ENCODE assay signal across 1 cellular context in genomic region chr15:49863431-49864205, GRCh38.
TF ChIP-seq lines count a peak whose summit lies in the region.

No MANE protein-coding gene starts in this region.

TF ChIP-seq in GM23338, 12 proteins besides CTCF, POLR2A, EP300 and RAD21 (continued from another document):
- TF ChIP-seq, protein P1, sequence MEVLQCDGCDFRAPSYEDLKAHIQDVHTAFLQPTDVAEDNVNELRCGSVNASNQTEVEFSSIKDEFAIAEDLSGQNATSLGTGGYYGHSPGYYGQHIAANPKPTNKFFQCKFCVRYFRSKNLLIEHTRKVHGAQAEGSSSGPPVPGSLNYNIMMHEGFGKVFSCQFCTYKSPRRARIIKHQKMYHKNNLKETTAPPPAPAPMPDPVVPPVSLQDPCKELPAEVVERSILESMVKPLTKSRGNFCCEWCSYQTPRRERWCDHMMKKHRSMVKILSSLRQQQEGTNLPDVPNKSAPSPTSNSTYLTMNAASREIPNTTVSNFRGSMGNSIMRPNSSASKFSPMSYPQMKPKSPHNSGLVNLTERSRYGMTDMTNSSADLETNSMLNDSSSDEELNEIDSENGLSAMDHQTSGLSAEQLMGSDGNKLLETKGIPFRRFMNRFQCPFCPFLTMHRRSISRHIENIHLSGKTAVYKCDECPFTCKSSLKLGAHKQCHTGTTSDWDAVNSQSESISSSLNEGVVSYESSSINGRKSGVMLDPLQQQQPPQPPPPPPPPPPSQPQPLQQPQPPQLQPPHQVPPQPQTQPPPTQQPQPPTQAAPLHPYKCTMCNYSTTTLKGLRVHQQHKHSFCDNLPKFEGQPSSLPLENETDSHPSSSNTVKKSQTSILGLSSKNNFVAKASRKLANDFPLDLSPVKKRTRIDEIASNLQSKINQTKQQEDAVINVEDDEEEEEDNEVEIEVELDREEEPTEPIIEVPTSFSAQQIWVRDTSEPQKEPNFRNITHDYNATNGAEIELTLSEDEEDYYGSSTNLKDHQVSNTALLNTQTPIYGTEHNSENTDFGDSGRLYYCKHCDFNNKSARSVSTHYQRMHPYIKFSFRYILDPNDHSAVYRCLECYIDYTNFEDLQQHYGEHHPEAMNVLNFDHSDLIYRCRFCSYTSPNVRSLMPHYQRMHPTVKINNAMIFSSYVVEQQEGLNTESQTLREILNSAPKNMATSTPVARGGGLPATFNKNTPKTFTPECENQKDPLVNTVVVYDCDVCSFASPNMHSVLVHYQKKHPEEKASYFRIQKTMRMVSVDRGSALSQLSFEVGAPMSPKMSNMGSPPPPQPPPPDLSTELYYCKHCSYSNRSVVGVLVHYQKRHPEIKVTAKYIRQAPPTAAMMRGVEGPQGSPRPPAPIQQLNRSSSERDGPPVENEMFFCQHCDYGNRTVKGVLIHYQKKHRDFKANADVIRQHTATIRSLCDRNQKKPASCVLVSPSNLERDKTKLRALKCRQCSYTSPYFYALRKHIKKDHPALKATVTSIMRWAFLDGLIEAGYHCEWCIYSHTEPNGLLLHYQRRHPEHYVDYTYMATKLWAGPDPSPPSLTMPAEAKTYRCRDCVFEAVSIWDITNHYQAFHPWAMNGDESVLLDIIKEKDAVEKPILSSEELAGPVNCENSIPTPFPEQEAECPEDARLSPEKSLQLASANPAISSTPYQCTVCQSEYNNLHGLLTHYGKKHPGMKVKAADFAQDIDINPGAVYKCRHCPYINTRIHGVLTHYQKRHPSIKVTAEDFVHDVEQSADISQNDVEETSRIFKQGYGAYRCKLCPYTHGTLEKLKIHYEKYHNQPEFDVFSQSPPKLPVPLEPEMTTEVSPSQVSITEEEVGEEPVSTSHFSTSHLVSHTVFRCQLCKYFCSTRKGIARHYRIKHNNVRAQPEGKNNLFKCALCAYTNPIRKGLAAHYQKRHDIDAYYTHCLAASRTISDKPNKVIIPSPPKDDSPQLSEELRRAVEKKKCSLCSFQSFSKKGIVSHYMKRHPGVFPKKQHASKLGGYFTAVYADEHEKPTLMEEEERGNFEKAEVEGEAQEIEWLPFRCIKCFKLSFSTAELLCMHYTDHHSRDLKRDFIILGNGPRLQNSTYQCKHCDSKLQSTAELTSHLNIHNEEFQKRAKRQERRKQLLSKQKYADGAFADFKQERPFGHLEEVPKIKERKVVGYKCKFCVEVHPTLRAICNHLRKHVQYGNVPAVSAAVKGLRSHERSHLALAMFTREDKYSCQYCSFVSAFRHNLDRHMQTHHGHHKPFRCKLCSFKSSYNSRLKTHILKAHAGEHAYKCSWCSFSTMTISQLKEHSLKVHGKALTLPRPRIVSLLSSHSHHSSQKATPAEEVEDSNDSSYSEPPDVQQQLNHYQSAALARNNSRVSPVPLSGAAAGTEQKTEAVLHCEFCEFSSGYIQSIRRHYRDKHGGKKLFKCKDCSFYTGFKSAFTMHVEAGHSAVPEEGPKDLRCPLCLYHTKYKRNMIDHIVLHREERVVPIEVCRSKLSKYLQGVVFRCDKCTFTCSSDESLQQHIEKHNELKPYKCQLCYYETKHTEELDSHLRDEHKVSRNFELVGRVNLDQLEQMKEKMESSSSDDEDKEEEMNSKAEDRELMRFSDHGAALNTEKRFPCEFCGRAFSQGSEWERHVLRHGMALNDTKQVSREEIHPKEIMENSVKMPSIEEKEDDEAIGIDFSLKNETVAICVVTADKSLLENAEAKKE (CRISPR knock-in tag; IDR thresholded peaks at IDR 0.05): no peak
- TF ChIP-seq POLR2AphosphoS5 (IDR thresholded peaks at IDR 0.05; ENCODE audit: low read depth) (no peak), CREB1 (CRISPR knock-in tag; IDR thresholded peaks at IDR 0.05; ENCODE audit: low read depth) (no peak), STAT1 (IDR thresholded peaks at IDR 0.05; ENCODE audit: unreplicated experiment) (no peak), ZNF114 (CRISPR knock-in tag; IDR thresholded peaks at IDR 0.05) (no peak), EZH2 (IDR thresholded peaks at IDR 0.05; ENCODE audit: low read depth, unreplicated experiment) (no peak), EZH2phosphoT487 (IDR thresholded peaks at IDR 0.05; ENCODE audit: unreplicated experiment) (no peak), JUNB (IDR thresholded peaks at IDR 0.05; ENCODE audit: unreplicated experiment) (no peak), REST (IDR thresholded peaks at IDR 0.05; ENCODE audit: unreplicated experiment) (no peak), ZNF331 (CRISPR knock-in tag; IDR thresholded peaks at IDR 0.05; ENCODE audit: low read depth) (no peak)
